ENCODE assay signal across 1 cellular context in genomic region chr16:57600048-57600835, GRCh38.
A peak's percentile ranks its signal among the peaks of the same experiment; 100 is the strongest.
TF ChIP-seq lines count a peak whose summit lies in the region.

No MANE protein-coding gene starts in this region.

TF ChIP-seq in HepG2, 621 proteins besides CTCF, POLR2A, EP300 and RAD21 (continues in another document):
- TF ChIP-seq SALL1 (CRISPR knock-in tag; IDR thresholded peaks at IDR 0.05) = peak; percentile 72
- no peak for TF ChIP-seq MAFK (conservative IDR thresholded peaks at IDR 0.05 in 1 of 2, IDR thresholded peaks at IDR 0.05 in 1 of 2; ENCODE audit: low read length in 2 of 2)
- TF ChIP-seq NONO (IDR thresholded peaks at IDR 0.05) = no peak
- peak; percentile 60 for TF ChIP-seq NONO (CRISPR knock-in tag; conservative IDR thresholded peaks at IDR 0.05)
- no peak for TF ChIP-seq KIAA2018 (CRISPR knock-in tag; IDR thresholded peaks at IDR 0.05; ENCODE audit: borderline replicate concordance)
- TF ChIP-seq ZNF552 (CRISPR knock-in tag; IDR thresholded peaks at IDR 0.05; ENCODE audit: borderline replicate concordance) = no peak
- no peak for TF ChIP-seq SSRP1 (CRISPR knock-in tag; IDR thresholded peaks at IDR 0.05)
- TF ChIP-seq ZNF883 (CRISPR knock-in tag; IDR thresholded peaks at IDR 0.05; ENCODE audit: not compliant biosample characterization) = peak; percentile 47
- TF ChIP-seq ZNF512 (CRISPR knock-in tag; IDR thresholded peaks at IDR 0.05) = no peak
- TF ChIP-seq ZNF720 (CRISPR knock-in tag; IDR thresholded peaks at IDR 0.05) = no peak
- no peak for TF ChIP-seq ZNF383 (CRISPR knock-in tag; IDR thresholded peaks at IDR 0.05; ENCODE audit: borderline replicate concordance)
- TF ChIP-seq, protein P1, sequence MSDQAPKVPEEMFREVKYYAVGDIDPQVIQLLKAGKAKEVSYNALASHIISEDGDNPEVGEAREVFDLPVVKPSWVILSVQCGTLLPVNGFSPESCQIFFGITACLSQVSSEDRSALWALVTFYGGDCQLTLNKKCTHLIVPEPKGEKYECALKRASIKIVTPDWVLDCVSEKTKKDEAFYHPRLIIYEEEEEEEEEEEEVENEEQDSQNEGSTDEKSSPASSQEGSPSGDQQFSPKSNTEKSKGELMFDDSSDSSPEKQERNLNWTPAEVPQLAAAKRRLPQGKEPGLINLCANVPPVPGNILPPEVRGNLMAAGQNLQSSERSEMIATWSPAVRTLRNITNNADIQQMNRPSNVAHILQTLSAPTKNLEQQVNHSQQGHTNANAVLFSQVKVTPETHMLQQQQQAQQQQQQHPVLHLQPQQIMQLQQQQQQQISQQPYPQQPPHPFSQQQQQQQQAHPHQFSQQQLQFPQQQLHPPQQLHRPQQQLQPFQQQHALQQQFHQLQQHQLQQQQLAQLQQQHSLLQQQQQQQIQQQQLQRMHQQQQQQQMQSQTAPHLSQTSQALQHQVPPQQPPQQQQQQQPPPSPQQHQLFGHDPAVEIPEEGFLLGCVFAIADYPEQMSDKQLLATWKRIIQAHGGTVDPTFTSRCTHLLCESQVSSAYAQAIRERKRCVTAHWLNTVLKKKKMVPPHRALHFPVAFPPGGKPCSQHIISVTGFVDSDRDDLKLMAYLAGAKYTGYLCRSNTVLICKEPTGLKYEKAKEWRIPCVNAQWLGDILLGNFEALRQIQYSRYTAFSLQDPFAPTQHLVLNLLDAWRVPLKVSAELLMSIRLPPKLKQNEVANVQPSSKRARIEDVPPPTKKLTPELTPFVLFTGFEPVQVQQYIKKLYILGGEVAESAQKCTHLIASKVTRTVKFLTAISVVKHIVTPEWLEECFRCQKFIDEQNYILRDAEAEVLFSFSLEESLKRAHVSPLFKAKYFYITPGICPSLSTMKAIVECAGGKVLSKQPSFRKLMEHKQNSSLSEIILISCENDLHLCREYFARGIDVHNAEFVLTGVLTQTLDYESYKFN (CRISPR knock-in tag; conservative IDR thresholded peaks at IDR 0.05) = no peak; the same call in 1 of the 2 replicates
- no peak for TF ChIP-seq NKX3-1 (CRISPR knock-in tag; IDR thresholded peaks at IDR 0.05)
- TF ChIP-seq ZFP82 (CRISPR knock-in tag; IDR thresholded peaks at IDR 0.05; ENCODE audit: borderline replicate concordance) = no peak
- no peak for TF ChIP-seq HNF4A (CRISPR knock-in tag; IDR thresholded peaks at IDR 0.05)
- TF ChIP-seq ZC3H4 (CRISPR knock-in tag; IDR thresholded peaks at IDR 0.05; ENCODE audit: borderline replicate concordance) = no peak
- no peak for TF ChIP-seq MAFG (CRISPR knock-in tag; IDR thresholded peaks at IDR 0.05)
- no peak for TF ChIP-seq SNAPC2 (CRISPR knock-in tag; IDR thresholded peaks at IDR 0.05)
- TF ChIP-seq ZNF839 (CRISPR knock-in tag; IDR thresholded peaks at IDR 0.05; ENCODE audit: borderline replicate concordance) = no peak; the same call in 1 of the 2 replicates
- no peak for TF ChIP-seq NR1H2 (CRISPR knock-in tag; IDR thresholded peaks at IDR 0.05; ENCODE audit: borderline replicate concordance, low read depth)
- TF ChIP-seq RFX1 (IDR thresholded peaks at IDR 0.05) = no peak
- TF ChIP-seq CHD2 (IDR thresholded peaks at IDR 0.05; ENCODE audit: low read depth, low read length) = no peak
- no peak for TF ChIP-seq ZNF432 (CRISPR knock-in tag; IDR thresholded peaks at IDR 0.05; ENCODE audit: borderline replicate concordance)
- TF ChIP-seq, protein P2, sequence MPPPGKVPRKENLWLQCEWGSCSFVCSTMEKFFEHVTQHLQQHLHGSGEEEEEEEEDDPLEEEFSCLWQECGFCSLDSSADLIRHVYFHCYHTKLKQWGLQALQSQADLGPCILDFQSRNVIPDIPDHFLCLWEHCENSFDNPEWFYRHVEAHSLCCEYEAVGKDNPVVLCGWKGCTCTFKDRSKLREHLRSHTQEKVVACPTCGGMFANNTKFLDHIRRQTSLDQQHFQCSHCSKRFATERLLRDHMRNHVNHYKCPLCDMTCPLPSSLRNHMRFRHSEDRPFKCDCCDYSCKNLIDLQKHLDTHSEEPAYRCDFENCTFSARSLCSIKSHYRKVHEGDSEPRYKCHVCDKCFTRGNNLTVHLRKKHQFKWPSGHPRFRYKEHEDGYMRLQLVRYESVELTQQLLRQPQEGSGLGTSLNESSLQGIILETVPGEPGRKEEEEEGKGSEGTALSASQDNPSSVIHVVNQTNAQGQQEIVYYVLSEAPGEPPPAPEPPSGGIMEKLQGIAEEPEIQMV (CRISPR knock-in tag; IDR thresholded peaks at IDR 0.05; ENCODE audit: low read depth) = no peak
- TF ChIP-seq, protein P3, sequence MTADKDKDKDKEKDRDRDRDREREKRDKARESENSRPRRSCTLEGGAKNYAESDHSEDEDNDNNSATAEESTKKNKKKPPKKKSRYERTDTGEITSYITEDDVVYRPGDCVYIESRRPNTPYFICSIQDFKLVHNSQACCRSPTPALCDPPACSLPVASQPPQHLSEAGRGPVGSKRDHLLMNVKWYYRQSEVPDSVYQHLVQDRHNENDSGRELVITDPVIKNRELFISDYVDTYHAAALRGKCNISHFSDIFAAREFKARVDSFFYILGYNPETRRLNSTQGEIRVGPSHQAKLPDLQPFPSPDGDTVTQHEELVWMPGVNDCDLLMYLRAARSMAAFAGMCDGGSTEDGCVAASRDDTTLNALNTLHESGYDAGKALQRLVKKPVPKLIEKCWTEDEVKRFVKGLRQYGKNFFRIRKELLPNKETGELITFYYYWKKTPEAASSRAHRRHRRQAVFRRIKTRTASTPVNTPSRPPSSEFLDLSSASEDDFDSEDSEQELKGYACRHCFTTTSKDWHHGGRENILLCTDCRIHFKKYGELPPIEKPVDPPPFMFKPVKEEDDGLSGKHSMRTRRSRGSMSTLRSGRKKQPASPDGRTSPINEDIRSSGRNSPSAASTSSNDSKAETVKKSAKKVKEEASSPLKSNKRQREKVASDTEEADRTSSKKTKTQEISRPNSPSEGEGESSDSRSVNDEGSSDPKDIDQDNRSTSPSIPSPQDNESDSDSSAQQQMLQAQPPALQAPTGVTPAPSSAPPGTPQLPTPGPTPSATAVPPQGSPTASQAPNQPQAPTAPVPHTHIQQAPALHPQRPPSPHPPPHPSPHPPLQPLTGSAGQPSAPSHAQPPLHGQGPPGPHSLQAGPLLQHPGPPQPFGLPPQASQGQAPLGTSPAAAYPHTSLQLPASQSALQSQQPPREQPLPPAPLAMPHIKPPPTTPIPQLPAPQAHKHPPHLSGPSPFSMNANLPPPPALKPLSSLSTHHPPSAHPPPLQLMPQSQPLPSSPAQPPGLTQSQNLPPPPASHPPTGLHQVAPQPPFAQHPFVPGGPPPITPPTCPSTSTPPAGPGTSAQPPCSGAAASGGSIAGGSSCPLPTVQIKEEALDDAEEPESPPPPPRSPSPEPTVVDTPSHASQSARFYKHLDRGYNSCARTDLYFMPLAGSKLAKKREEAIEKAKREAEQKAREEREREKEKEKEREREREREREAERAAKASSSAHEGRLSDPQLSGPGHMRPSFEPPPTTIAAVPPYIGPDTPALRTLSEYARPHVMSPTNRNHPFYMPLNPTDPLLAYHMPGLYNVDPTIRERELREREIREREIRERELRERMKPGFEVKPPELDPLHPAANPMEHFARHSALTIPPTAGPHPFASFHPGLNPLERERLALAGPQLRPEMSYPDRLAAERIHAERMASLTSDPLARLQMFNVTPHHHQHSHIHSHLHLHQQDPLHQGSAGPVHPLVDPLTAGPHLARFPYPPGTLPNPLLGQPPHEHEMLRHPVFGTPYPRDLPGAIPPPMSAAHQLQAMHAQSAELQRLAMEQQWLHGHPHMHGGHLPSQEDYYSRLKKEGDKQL (CRISPR knock-in tag; IDR thresholded peaks at IDR 0.05; ENCODE audit: low read depth) = no peak
- no peak for TF ChIP-seq CHCHD3 (CRISPR knock-in tag; IDR thresholded peaks at IDR 0.05)
- no peak for TF ChIP-seq ZNF207 (IDR thresholded peaks at IDR 0.05; ENCODE audit: borderline replicate concordance)
- TF ChIP-seq PRDM10 (CRISPR knock-in tag; IDR thresholded peaks at IDR 0.05; ENCODE audit: low read depth) = no peak
- TF ChIP-seq ZNF614 (CRISPR knock-in tag; IDR thresholded peaks at IDR 0.05; ENCODE audit: borderline replicate concordance) = peak; percentile 35; the same call in 1 of the 2 replicates
- TF ChIP-seq ZNF572 (CRISPR knock-in tag; IDR thresholded peaks at IDR 0.05) = peak; percentile 85; the same call in 1 of the 2 replicates
- TF ChIP-seq HDAC1 (CRISPR knock-in tag; IDR thresholded peaks at IDR 0.05) = no peak
- no peak for TF ChIP-seq ZNF562 (CRISPR knock-in tag; IDR thresholded peaks at IDR 0.05; ENCODE audit: borderline replicate concordance)
- no peak; the same call in 1 of the 2 replicates for TF ChIP-seq DR1 (CRISPR knock-in tag; IDR thresholded peaks at IDR 0.05)
- TF ChIP-seq ZNF468 (CRISPR knock-in tag; IDR thresholded peaks at IDR 0.05) = no peak
- TF ChIP-seq ZNF224 (CRISPR knock-in tag; IDR thresholded peaks at IDR 0.05) = no peak
- TF ChIP-seq ZNF256 (CRISPR knock-in tag; conservative IDR thresholded peaks at IDR 0.05) = no peak; the same call in 1 of the 2 replicates
